Comparison of ENCODE assay signal across 8 cellular contexts in genomic region chr6:86192123-86192522, GRCh38.
DNase-seq lines count a peak whose midpoint lies in the region; ATAC-seq and TF ChIP-seq lines count a peak whose summit lies in the region.
"Had no signal": no experiment of that assay in that cellular context is flagged by ENCODE, and none has a peak within 500 bp of the region (broad histone marks: within the 10 kb centered on the region; RNA-seq: fewer than 3 reads in every experiment).

No MANE protein-coding gene starts in this region.

- intact Hi-C loops in colonic mucosa (cut with DNase I): no loop called here

- peaks cover 0 to 2% (median 2%) of the 10 kb centered on the region in 3 donors for H3K27me3 Mint-ChIP-seq in immature natural killer cell (ENCODE audit: low read depth in 3 of 3)
- no peaks in the 10 kb centered on the region for H3K27me3 Mint-ChIP-seq in T-helper 2 cell treated with Interferon-gamma antibody and Interleukin-4, amounts not matched to agents 5 μg/mL and 100 μg/mL, for 36 hours (ENCODE audit: low read depth)

- peak; percentile 52; the same call in 1 of the 2 replicates for TF ChIP-seq CTCF in LNCAP (IDR thresholded peaks at IDR 0.05)
- peak; percentile 15 for TF ChIP-seq CTCF in colonic mucosa (IDR thresholded peaks at IDR 0.05)

- peak; percentile 96 for ATAC-seq in GM18519 (IDR thresholded peaks at IDR 0.05; ENCODE audit: low FRiP score, unreplicated experiment)

- no peak overlapping the region for H3K27ac ChIP-seq in colonic mucosa
- H3K27ac ChIP-seq: neutrophil had no signal

- no peak overlapping the region for H3K9ac ChIP-seq in colonic mucosa (ENCODE audit: low read depth in 2 of 2, low read length in 2 of 2)

- H3K36me3 Mint-ChIP-seq in immature natural killer cell: no peaks in the 10 kb centered on the region
- H3K36me3 Mint-ChIP-seq in T-helper 2 cell treated with Interferon-gamma antibody and Interleukin-4, amounts not matched to agents 5 μg/mL and 100 μg/mL, for 36 hours (ENCODE audit: low read depth): no peaks in the 10 kb centered on the region

- H3K27me3 ChIP-seq in H7 (ENCODE audit: control insufficient read depth, insufficient read depth, low read length) (no peaks in the 10 kb centered on the region), colonic mucosa (no peaks in the 10 kb centered on the region)
- H3K27me3 ChIP-seq: neutrophil had no signal

- H3K4me3 Mint-ChIP-seq in immature natural killer cell: no peak overlapping the region
- no peak overlapping the region for H3K4me3 Mint-ChIP-seq in T-helper 2 cell treated with Interferon-gamma antibody and Interleukin-4, amounts not matched to agents 5 μg/mL and 100 μg/mL, for 36 hours

- H3K27ac Mint-ChIP-seq in immature natural killer cell: no peak overlapping the region
- H3K27ac Mint-ChIP-seq in T-helper 2 cell treated with Interferon-gamma antibody and Interleukin-4, amounts not matched to agents 5 μg/mL and 100 μg/mL, for 36 hours: no peak overlapping the region

- DNase-seq in H7 (peak; percentile 6), colonic mucosa (no peak), SIG-M5 (lab: John Stamatoyannopoulos, UW) (no peak), immature natural killer cell (no peak)
- DNase-seq in T-helper 2 cell treated with Interferon-gamma antibody and Interleukin-4, amounts not matched to agents 5 μg/mL and 100 μg/mL, for 36 hours (ENCODE audit: low spot score): no peak

- H3K4me3 ChIP-seq in H7 (ENCODE audit: insufficient read depth, low read depth, low read length): no peak overlapping the region
- no peak overlapping the region for H3K4me3 ChIP-seq in colonic mucosa

- H3K4me1 ChIP-seq in colonic mucosa: no peaks in the 10 kb centered on the region

- H3K9me3 Mint-ChIP-seq in immature natural killer cell: peaks cover 1 to 19% (median 6%) of the 10 kb centered on the region in 6 donors
- H3K9me3 Mint-ChIP-seq in T-helper 2 cell treated with Interferon-gamma antibody and Interleukin-4, amounts not matched to agents 5 μg/mL and 100 μg/mL, for 36 hours: no peaks in the 10 kb centered on the region

- no peaks in the 10 kb centered on the region for H3K4me1 Mint-ChIP-seq in immature natural killer cell
- H3K4me1 Mint-ChIP-seq in T-helper 2 cell treated with Interferon-gamma antibody and Interleukin-4, amounts not matched to agents 5 μg/mL and 100 μg/mL, for 36 hours (ENCODE audit: low read depth): no peaks in the 10 kb centered on the region

- H3K36me3 ChIP-seq in H7 (replicated peaks; ENCODE audit: control insufficient read depth, insufficient read depth, low read length): no peaks in the 10 kb centered on the region
- H3K36me3 ChIP-seq in colonic mucosa: no peaks in the 10 kb centered on the region
- H3K36me3 ChIP-seq: neutrophil had no signal

- H3K9me3 ChIP-seq in colonic mucosa: no peaks in the 10 kb centered on the region
- H3K9me3 ChIP-seq: neutrophil had no signal
